ENCODE assay signal across 12 cellular contexts in genomic region chr3:23712095-23712494, GRCh38.
DNase-seq lines count a peak whose midpoint lies in the region; ATAC-seq and TF ChIP-seq lines count a peak whose summit lies in the region.
"Had no signal": no experiment of that assay in that cellular context is flagged by ENCODE, and none has a peak within 500 bp of the region (broad histone marks: within the 10 kb centered on the region; RNA-seq: fewer than 3 reads in every experiment).

No MANE protein-coding gene starts in this region.

- no peaks in the 10 kb centered on the region for H3K36me3 ChIP-seq in right atrium auricular region
- H3K36me3 ChIP-seq: adrenal gland, pancreas had no signal

- TF ChIP-seq CTCF in right atrium auricular region (IDR thresholded peaks at IDR 0.05) = no peak

- no peaks in the 10 kb centered on the region for H3K4me1 ChIP-seq in right atrium auricular region
- H3K4me1 ChIP-seq: pancreas had no signal

- DNase-seq in right atrium auricular region (ENCODE audit: low spot score) (no peak), islet precursor cell (no peak), HuH-7.5 (ENCODE audit: low spot score) (no peak), NCI-H2196 treated with DMSO at 0.1 percent for 48 hours (lab: John Stamatoyannopoulos, UW; ENCODE audit: unreplicated experiment) (no peak)
- no peak for DNase-seq in T-helper 2 cell treated with Interferon-gamma antibody and Interleukin-4, amounts not matched to agents 5 μg/mL and 100 μg/mL, for 36 hours (ENCODE audit: low spot score)
- DNase-seq: Calu3; stimulated activated naive CD4-positive, alpha-beta T cell had no signal

- H3K36me3 Mint-ChIP-seq in T-helper 2 cell treated with Interferon-gamma antibody and Interleukin-4, amounts not matched to agents 5 μg/mL and 100 μg/mL, for 36 hours (ENCODE audit: low read depth) = no peaks in the 10 kb centered on the region

- no peak overlapping the region for H3K27ac Mint-ChIP-seq in T-helper 2 cell treated with Interferon-gamma antibody and Interleukin-4, amounts not matched to agents 5 μg/mL and 100 μg/mL, for 36 hours

- peak overlapping the region; percentile 18 to 39 for H3K27ac ChIP-seq in right atrium auricular region
- H3K27ac ChIP-seq: pancreas had no signal

- no peaks in the 10 kb centered on the region for H3K9me3 Mint-ChIP-seq in T-helper 2 cell treated with Interferon-gamma antibody and Interleukin-4, amounts not matched to agents 5 μg/mL and 100 μg/mL, for 36 hours

- no peaks in the 10 kb centered on the region for H3K9me3 ChIP-seq in right atrium auricular region
- H3K9me3 ChIP-seq: adrenal gland, pancreas had no signal

- H3K4me1 Mint-ChIP-seq in T-helper 2 cell treated with Interferon-gamma antibody and Interleukin-4, amounts not matched to agents 5 μg/mL and 100 μg/mL, for 36 hours (ENCODE audit: low read depth) = no peaks in the 10 kb centered on the region

- no peak for TF ChIP-seq POLR2A in GM18505 (IDR thresholded peaks at IDR 0.05; ENCODE audit: borderline replicate concordance, extremely low read depth, insufficient read depth, insufficient read length)

- peak overlapping the region in 1 of 2 donors; percentile 5 for H3K4me3 ChIP-seq in right atrium auricular region
- H3K4me3 ChIP-seq: pancreas had no signal

- H3K27me3 ChIP-seq in right atrium auricular region = no peaks in the 10 kb centered on the region
- H3K27me3 ChIP-seq: adrenal gland had no signal

- H3K27me3 Mint-ChIP-seq in T-helper 2 cell treated with Interferon-gamma antibody and Interleukin-4, amounts not matched to agents 5 μg/mL and 100 μg/mL, for 36 hours (ENCODE audit: low read depth) = peaks cover 22% of the 10 kb centered on the region

- H3K4me3 Mint-ChIP-seq in T-helper 2 cell treated with Interferon-gamma antibody and Interleukin-4, amounts not matched to agents 5 μg/mL and 100 μg/mL, for 36 hours = no peak overlapping the region

- ATAC-seq in GM18505 (IDR thresholded peaks at IDR 0.05; ENCODE audit: unreplicated experiment) = peak; percentile 87
- peak; percentile 75 for ATAC-seq in GM21723 (IDR thresholded peaks at IDR 0.05; ENCODE audit: unreplicated experiment)
- peak; percentile 91 for ATAC-seq in HG03469 (IDR thresholded peaks at IDR 0.05; ENCODE audit: unreplicated experiment)
